Comparison of ENCODE assay signal across 13 cellular contexts in genomic region chr6:21586300-21586699, GRCh38. TPM values are rescaled to one million over a fixed set of nuclear protein-coding genes. Genes with fewer than 3 reads are reported as not detected.
DNase-seq lines count a peak whose midpoint lies in the region; ATAC-seq and TF ChIP-seq lines count a peak whose summit lies in the region.
"Had no signal": no experiment of that assay in that cellular context is flagged by ENCODE, and none has a peak within 500 bp of the region (broad histone marks: within the 10 kb centered on the region; RNA-seq: fewer than 3 reads in every experiment).

No MANE protein-coding gene starts in this region.

- no peak for ATAC-seq in DND-41 (ENCODE audit: insufficient read depth, low read depth)
- no peak for ATAC-seq in Panc1
- ATAC-seq in foreskin keratinocyte = no peak
- ATAC-seq in GM21576 (IDR thresholded peaks at IDR 0.05; ENCODE audit: unreplicated experiment) = no peak
- no peak for ATAC-seq in SK-N-SH treated with all-trans-retinoic acid at 6 μM for 48 hours

- POLR2A ChIA-PET in Panc1 (lab: Charles Lee) = interaction anchor here (0.6 kb wide), 1 partner anchor 1025 kb away, joined by 8 read pairs; no protein-coding TSS in a partner anchor

- in situ Hi-C loops in Panc1 (cut with HindIII; ENCODE audit: low pct_unique_long_range_greater_than_20kb, low sequenced_read_pairs) = no loop called here

- CTCF ChIA-PET in Panc1 (lab: Charles Lee) = no interaction called here

- H3K79me2 ChIP-seq in DND-41 (ENCODE audit: insufficient read depth, low read length) = peaks cover 11% of the 10 kb centered on the region

- peak overlapping the region; percentile 93; the same call in 1 of the 2 replicates for H3K4me2 ChIP-seq in DND-41 (ENCODE audit: insufficient read depth, low read length)

- H3K4me3 ChIP-seq in DND-41 (ENCODE audit: low read depth in 1 of 2, low read length in 2 of 2) (no peak overlapping the region), Panc1 (ENCODE audit: low read depth in 2 of 2, low read length in 2 of 2) (no peak overlapping the region; a peak in 1 of 4 replicates)
- H3K4me3 ChIP-seq: mucosa of descending colon had no signal

- DNase-seq in DND-41 (no peak), Panc1 (ENCODE audit: low read depth, low spot score) (no peak), foreskin keratinocyte (no peak), osteocyte (ENCODE audit: extremely low spot score, unreplicated experiment) (no peak), SHP77 (lab: John Stamatoyannopoulos, UW) (no peak), activated gamma-delta T cell (lab: John Stamatoyannopoulos, UW) (no peak)
- DNase-seq: activated naive CD4-positive, alpha-beta T cell treated with anti-CD3 and anti-CD28 coated beads for 36 hours; NCI-H187 treated with DMSO at 0.1 percent for 48 hours had no signal

- H3K36me3 ChIP-seq in DND-41 (ENCODE audit: insufficient read depth, low read length) (no peaks in the 10 kb centered on the region; the same call in 1 of the 2 replicates), Panc1 (ENCODE audit: control insufficient read depth, insufficient read depth, low read length) (no peaks in the 10 kb centered on the region)
- H3K36me3 ChIP-seq: gastroesophageal sphincter had no signal

- no peaks in the 10 kb centered on the region for H3K9me3 ChIP-seq in DND-41 (ENCODE audit: insufficient read depth, low read length, severe bottlenecking)
- H3K9me3 ChIP-seq in Panc1 (ENCODE audit: control insufficient read depth, insufficient read depth, low read depth, low read length) = peaks cover 7% of the 10 kb centered on the region; the same call in 1 of the 2 replicates
- H3K9me3 ChIP-seq: mucosa of descending colon had no signal

- peaks cover 19% of the 10 kb centered on the region for H3K4me1 Mint-ChIP-seq in osteocyte (ENCODE audit: unreplicated experiment)

- no peak overlapping the region for H3K27ac Mint-ChIP-seq in osteocyte (ENCODE audit: unreplicated experiment)
- H3K27ac Mint-ChIP-seq: activated naive CD4-positive, alpha-beta T cell treated with anti-CD3 and anti-CD28 coated beads for 36 hours had no signal

- H3K27ac ChIP-seq in DND-41 (ENCODE audit: low read length) (no peak overlapping the region), Panc1 (ENCODE audit: low read length) (peak overlapping the region; percentile 92), foreskin keratinocyte (peak overlapping the region; percentile 91)
- H3K27ac ChIP-seq: GM23248 had no signal

- no peaks in the 10 kb centered on the region for H4K20me1 ChIP-seq in DND-41 (ENCODE audit: insufficient read depth, low read length)

- H3K9me3 Mint-ChIP-seq in osteocyte (ENCODE audit: unreplicated experiment) = peaks cover 13% of the 10 kb centered on the region

- no peaks in the 10 kb centered on the region for H3K27me3 Mint-ChIP-seq in osteocyte (ENCODE audit: unreplicated experiment)

- no peaks in the 10 kb centered on the region for H3K36me3 Mint-ChIP-seq in osteocyte (ENCODE audit: unreplicated experiment)

- intact Hi-C loops in Panc1 (cut with micrococcal nuclease; ENCODE audit: unreplicated experiment) = loop anchor here (5.0 kb wide), 1 partner anchor 709 kb away; no protein-coding TSS in a partner anchor

- H3K4me3 Mint-ChIP-seq in osteocyte (ENCODE audit: unreplicated experiment) = peak overlapping the region; percentile 95

- H3K27me3 ChIP-seq in DND-41 (ENCODE audit: insufficient read depth, low read length, poor library complexity) (no peaks in the 10 kb centered on the region), Panc1 (ENCODE audit: control insufficient read depth, insufficient read depth, low read length) (no peaks in the 10 kb centered on the region), foreskin keratinocyte (no peaks in the 10 kb centered on the region)
- H3K27me3 ChIP-seq: gastroesophageal sphincter had no signal

- no peak overlapping the region for H3K9ac ChIP-seq in DND-41 (ENCODE audit: low read depth, low read length)

- peaks cover 21% of the 10 kb centered on the region for H3K4me1 ChIP-seq in DND-41 (ENCODE audit: insufficient read depth, low read length)
- H3K4me1 ChIP-seq in Panc1 (ENCODE audit: control insufficient read depth, insufficient read depth, low read length) = peaks cover 13% of the 10 kb centered on the region
- H3K4me1 ChIP-seq in foreskin keratinocyte = peaks cover 3% of the 10 kb centered on the region

- TF ChIP-seq CTCF in DND-41 (IDR thresholded peaks at IDR 0.05; ENCODE audit: borderline replicate concordance, extremely low read depth, low read length, poor library complexity, severe bottlenecking) (no peak), Panc1 (IDR thresholded peaks at IDR 0.05) (no peak), foreskin keratinocyte (conservative IDR thresholded peaks at IDR 0.05) (no peak), osteocyte (IDR thresholded peaks at IDR 0.05) (no peak)

- BruUV-seq in Panc1 (replicated peaks; lab: Mats Ljungman, UMichigan) = no TSS peak

- H2AFZ ChIP-seq in DND-41 (ENCODE audit: low read depth, low read length) = peak overlapping the region; percentile 90; the same call in 1 of the 2 replicates

TF ChIP-seq in SK-N-SH treated with all-trans-retinoic acid at 6 μM for 48 hours, 23 proteins besides CTCF, POLR2A, EP300 and RAD21 (continues in another document):
- TF ChIP-seq CREB5 (CRISPR knock-in tag; IDR thresholded peaks at IDR 0.05; ENCODE audit: low read depth) = no peak
- TF ChIP-seq ISL1 (CRISPR knock-in tag; IDR thresholded peaks at IDR 0.05) = no peak
- no peak for TF ChIP-seq CSDC2 (CRISPR knock-in tag; IDR thresholded peaks at IDR 0.05)
- no peak for TF ChIP-seq ZNF565 (CRISPR knock-in tag; conservative IDR thresholded peaks at IDR 0.05; ENCODE audit: low read depth)
- no peak for TF ChIP-seq CSRNP3 (CRISPR knock-in tag; IDR thresholded peaks at IDR 0.05)
- no peak for TF ChIP-seq PPARA (CRISPR knock-in tag; IDR thresholded peaks at IDR 0.05; ENCODE audit: borderline replicate concordance)
- no peak for TF ChIP-seq ZNF8 (CRISPR knock-in tag; IDR thresholded peaks at IDR 0.05)
- no peak for TF ChIP-seq PATZ1 (CRISPR knock-in tag; IDR thresholded peaks at IDR 0.05; ENCODE audit: borderline replicate concordance)
- no peak for TF ChIP-seq BACH2 (CRISPR knock-in tag; IDR thresholded peaks at IDR 0.05; ENCODE audit: borderline replicate concordance)
- no peak for TF ChIP-seq OSR1 (CRISPR knock-in tag; IDR thresholded peaks at IDR 0.05)
- TF ChIP-seq ZFP30 (CRISPR knock-in tag; IDR thresholded peaks at IDR 0.05) = no peak
- TF ChIP-seq RARB (CRISPR knock-in tag; IDR thresholded peaks at IDR 0.05) = no peak
- no peak for TF ChIP-seq POU6F1 (CRISPR knock-in tag; IDR thresholded peaks at IDR 0.05; ENCODE audit: borderline replicate concordance, low read depth)

RNA-seq across cellular contexts. Expression of gene SOX4, which starts 7.3 kb away (rescaled TPM):
- total RNA-seq in Panc1 (2021; ENCODE audit: unreplicated experiment) = 71.9 TPM
- polyA plus RNA-seq in Panc1 (2012; ENCODE audit: insufficient read length) = 51.6 TPM
- 12.0 and 24.2 TPM in 2 replicates for total RNA-seq in foreskin keratinocyte
- polyA plus RNA-seq in foreskin keratinocyte = 5.5 and 9.6 TPM in 2 replicates
- 110 and 118 TPM in 2 replicates for total RNA-seq in osteocyte
